In genomic region chr2:1591978-1592907, GRCh38 we compare ENCODE assay signal across 8 cellular contexts.
DNase-seq lines count a peak whose midpoint lies in the region; ATAC-seq and TF ChIP-seq lines count a peak whose summit lies in the region.

No MANE protein-coding gene starts in this region.

- H3K4me1 ChIP-seq in colonic mucosa, result peaks cover 3% of the 10 kb centered on the region
- H3K4me1 ChIP-seq in thoracic aorta (ENCODE audit: control insufficient read depth in 1 of 2, low read depth in 2 of 2), result peaks cover 10 to 30% of the 10 kb centered on the region in 2 donors

- DNase-seq in MG63, result peak; percentile 72
- peak; percentile 68 for DNase-seq in colonic mucosa
- peak; percentile 92 for DNase-seq in left kidney (ENCODE audit: low read depth, low spot score)
- peak; percentile 46 for DNase-seq in thoracic aorta (ENCODE audit: low spot score)
- no peak for DNase-seq in GM13976 (ENCODE audit: low spot score)
- no peak for DNase-seq in activated CD4-positive, CD25-positive, alpha-beta regulatory T cell treated with anti-CD3 and anti-CD28 coated beads, Interleukin-2, amount 50 U/mL, for 72 hours
- no peak for DNase-seq in RPMI8226

- H3K27ac ChIP-seq in colonic mucosa (no peak overlapping the region), thoracic aorta (peak overlapping the region in 1 of 2 donors; percentile 37)

- TF ChIP-seq CTCF in colonic mucosa (IDR thresholded peaks at IDR 0.05), result peak; percentile 50
- TF ChIP-seq CTCF in thoracic aorta (IDR thresholded peaks at IDR 0.05), result peak; percentile 87
- no peak for TF ChIP-seq CTCF in GM13976 (IDR thresholded peaks at IDR 0.05; ENCODE audit: borderline replicate concordance, control extremely low read depth, extremely low read depth, insufficient read depth, missing control alignments)

- H3K4me3 ChIP-seq in MG63, result no peak overlapping the region
- H3K4me3 ChIP-seq in colonic mucosa, result no peak overlapping the region
- peak overlapping the region; percentile 61 for H3K4me3 ChIP-seq in thoracic aorta

- intact Hi-C loops in colonic mucosa (cut with DNase I), result loop anchor here (5.0 kb wide), 2 partner anchors 155 to 175 kb away; no protein-coding TSS in a partner anchor

- H3K27me3 ChIP-seq in MG63 (no peaks in the 10 kb centered on the region), colonic mucosa (no peaks in the 10 kb centered on the region), thoracic aorta (replicated peaks; ENCODE audit: insufficient read depth) (no peaks in the 10 kb centered on the region)

- in situ Hi-C loops in GM13976 (cut with MboI; ENCODE audit: low sequenced_read_pairs, unreplicated experiment), result no loop called here

- no peak overlapping the region for H3K9ac ChIP-seq in colonic mucosa (ENCODE audit: low read depth in 2 of 2, low read length in 2 of 2)

- H3K9me3 ChIP-seq in MG63 (no peaks in the 10 kb centered on the region), colonic mucosa (no peaks in the 10 kb centered on the region), thoracic aorta (no peaks in the 10 kb centered on the region)

- peak; percentile 64 for ATAC-seq in thoracic aorta (ENCODE audit: insufficient number of reproducible peaks, low FRiP score, low read depth)
- no peak for ATAC-seq in GM18870 (IDR thresholded peaks at IDR 0.05; ENCODE audit: unreplicated experiment)

- H3K36me3 ChIP-seq in MG63 (no peaks in the 10 kb centered on the region), colonic mucosa (no peaks in the 10 kb centered on the region), thoracic aorta (no peaks in the 10 kb centered on the region)

Comparison
In these comparisons a context has a peak if more than half of its experiments do, and no peak if none do; other contexts are left out.
1. DNase-seq: peak in MG63 (single experiment), colonic mucosa (single experiment), left kidney (single experiment) and thoracic aorta (single experiment); none in GM13976 (single experiment), activated CD4-positive, CD25-positive, alpha-beta regulatory T cell treated with anti-CD3 and anti-CD28 coated beads, Interleukin-2, amount 50 U/mL, for 72 hours (single experiment) and RPMI8226 (single experiment).